1 cellular context compared by ENCODE assay signal in genomic region chr3:109921509-109921908, GRCh38.
TF ChIP-seq lines count a peak whose summit lies in the region.

No MANE protein-coding gene starts in this region.

TF ChIP-seq in SK-N-SH treated with all-trans-retinoic acid at 6 μM for 48 hours, 23 proteins besides CTCF, POLR2A, EP300 and RAD21 (continued from another document):
- no peak for TF ChIP-seq CSRNP3 (CRISPR knock-in tag; IDR thresholded peaks at IDR 0.05)
- TF ChIP-seq ISL1 (CRISPR knock-in tag; IDR thresholded peaks at IDR 0.05) = no peak
- no peak for TF ChIP-seq ZNF565 (CRISPR knock-in tag; conservative IDR thresholded peaks at IDR 0.05; ENCODE audit: low read depth)
- TF ChIP-seq ZNF70 (CRISPR knock-in tag; IDR thresholded peaks at IDR 0.05) = no peak
